In genomic region chr2:169562084-169562483, GRCh38 we compare ENCODE assay signal across 1 cellular context. TPM values are rescaled to one million over a fixed set of nuclear protein-coding genes. Genes with fewer than 3 reads are reported as not detected.
"Had no signal": no experiment of that assay in that cellular context is flagged by ENCODE, and none has a peak within 500 bp of the region (broad histone marks: within the 10 kb centered on the region; RNA-seq: fewer than 3 reads in every experiment).

No MANE protein-coding gene starts in this region.

RNA-seq across cellular contexts. Expression of gene KLHL41, which starts 52.6 kb away (rescaled TPM):
- total RNA-seq: M059J had no signal
